ENCODE assay signal across 8 cellular contexts in the genomic region with DNA sequence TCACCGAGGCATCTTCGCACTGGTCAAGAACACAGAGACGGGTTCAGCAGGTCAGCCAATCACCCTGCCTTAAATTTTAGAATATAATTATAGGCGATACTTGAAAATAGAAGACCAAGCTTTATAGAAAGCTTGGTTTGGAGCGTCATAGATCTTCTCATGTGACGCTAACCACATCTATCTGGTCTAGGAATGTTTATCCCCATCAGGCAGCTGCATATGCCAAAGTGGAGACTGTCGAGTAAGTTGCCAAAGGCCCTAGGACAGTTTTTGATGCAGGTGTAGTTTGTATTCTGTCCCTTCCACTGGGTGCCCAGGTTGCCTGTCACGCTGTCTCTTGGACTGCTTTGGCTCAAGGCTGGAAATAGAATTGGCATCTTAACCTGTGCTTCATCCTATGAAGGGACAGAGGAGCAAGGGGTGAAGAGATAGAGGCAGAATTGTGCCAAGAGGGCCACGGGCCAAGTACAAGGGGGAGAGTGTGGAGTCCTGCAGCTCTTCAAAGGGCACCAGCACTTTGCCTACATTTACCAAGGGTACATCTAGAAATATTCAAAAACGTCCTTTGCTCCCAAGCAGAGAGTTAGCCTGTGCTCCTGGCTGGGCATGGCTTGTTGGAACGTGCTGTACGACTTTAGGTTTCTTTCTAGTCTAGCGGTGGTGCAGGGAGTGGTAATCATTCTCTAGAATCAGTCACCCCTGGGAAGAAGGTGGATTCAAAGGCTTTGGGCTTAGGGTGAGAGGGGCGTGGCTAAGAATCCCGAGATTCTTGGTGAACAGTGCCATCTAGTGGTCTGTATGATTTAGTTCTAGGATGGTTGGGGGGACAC. TPM values are rescaled to one million over a fixed set of nuclear protein-coding genes. Genes with fewer than 3 reads are reported as not detected.
DNase-seq lines count a peak whose midpoint lies in the region; ATAC-seq and TF ChIP-seq lines count a peak whose summit lies in the region.

No MANE protein-coding gene starts in this region.

- H4K20me1 ChIP-seq in GM23338 (replicated peaks; ENCODE audit: insufficient read depth) = no peaks in the 10 kb centered on the region

- H3K9me3 ChIP-seq in SJCRH30 (replicated peaks) = no peaks in the 10 kb centered on the region

- peak; percentile 89 for ATAC-seq in GM23338

- H3K4me2 ChIP-seq in GM23338 = no peak overlapping the region

- no peak overlapping the region for H3K27ac Mint-ChIP-seq in GM23338
- no peak overlapping the region for H3K27ac Mint-ChIP-seq in progenitor cell of endocrine pancreas

- H3K36me3 Mint-ChIP-seq in GM23338 (ENCODE audit: low read depth) (no peaks in the 10 kb centered on the region), progenitor cell of endocrine pancreas (ENCODE audit: insufficient read depth) (no peaks in the 10 kb centered on the region)

- peak overlapping the region; percentile 1 for H2AFZ ChIP-seq in GM23338

- H3K9me2 ChIP-seq in GM23338 (ENCODE audit: insufficient read depth) = no peaks in the 10 kb centered on the region

- DNase-seq in EL (peak; percentile 83), GM23338 (ENCODE audit: low spot score) (peak; percentile 98), MV-4-11 (lab: John Stamatoyannopoulos, UW) (peak; percentile 70), SJCRH30 (peak; percentile 74 to 95), globus pallidus (ENCODE audit: low spot score) (peak; percentile 77), progenitor cell of endocrine pancreas (ENCODE audit: low spot score, unreplicated experiment) (peak; percentile 47), mesenteric fat pad (ENCODE audit: low spot score) (no peak)
- peak; percentile 70 for DNase-seq in activated naive CD4-positive, alpha-beta T cell treated with Interleukin-2 at 50 U/mL for 16 hours

- peaks cover 7% of the 10 kb centered on the region; the same call in 1 of the 2 replicates for H3K27me3 ChIP-seq in GM23338 (ENCODE audit: insufficient read depth)
- no peaks in the 10 kb centered on the region for H3K27me3 ChIP-seq in SJCRH30

- H3K4me3 Mint-ChIP-seq in GM23338 (no peak overlapping the region), progenitor cell of endocrine pancreas (ENCODE audit: low read depth) (no peak overlapping the region)

- no peaks in the 10 kb centered on the region for H3K36me3 ChIP-seq in GM23338 (ENCODE audit: insufficient read depth)
- H3K36me3 ChIP-seq in SJCRH30 = no peaks in the 10 kb centered on the region

- peak; percentile 82 to 87 for TF ChIP-seq CTCF in GM23338 (conservative IDR thresholded peaks at IDR 0.05; ENCODE audit: low read depth in 2 of 2)
- TF ChIP-seq CTCF in progenitor cell of endocrine pancreas (IDR thresholded peaks at IDR 0.05; ENCODE audit: unreplicated experiment) = peak; percentile 72

- peaks cover 41% of the 10 kb centered on the region for H3K4me1 ChIP-seq in GM23338 (ENCODE audit: insufficient read depth)
- H3K4me1 ChIP-seq in SJCRH30 = peaks cover 32% of the 10 kb centered on the region

- H3K27me3 Mint-ChIP-seq in GM23338 (ENCODE audit: insufficient read depth, low read depth, poor library complexity) (peaks cover 5% of the 10 kb centered on the region), progenitor cell of endocrine pancreas (peaks cover 13% of the 10 kb centered on the region)

- no peak overlapping the region for H3K27ac ChIP-seq in GM23338 (ENCODE audit: low read depth)
- H3K27ac ChIP-seq in SJCRH30 = no peak overlapping the region

- no peaks in the 10 kb centered on the region for H3K79me2 ChIP-seq in GM23338 (replicated peaks; ENCODE audit: insufficient read depth)

- peaks cover 4% of the 10 kb centered on the region; the same call in 1 of the 2 replicates for H3F3A ChIP-seq in GM23338 (replicated peaks; ENCODE audit: low read depth)

- H3K4me3 ChIP-seq in GM23338 = no peak overlapping the region
- no peak overlapping the region for H3K4me3 ChIP-seq in SJCRH30

- H3K4me1 Mint-ChIP-seq in GM23338 (peaks cover 48% of the 10 kb centered on the region), progenitor cell of endocrine pancreas (ENCODE audit: low read depth) (peaks cover 24% of the 10 kb centered on the region)

- no peaks in the 10 kb centered on the region; the same call in 1 of the 3 replicates for H3K9me3 Mint-ChIP-seq in GM23338
- peaks cover 3% of the 10 kb centered on the region for H3K9me3 Mint-ChIP-seq in progenitor cell of endocrine pancreas (ENCODE audit: low read depth)

TF ChIP-seq in GM23338, 12 proteins besides CTCF, POLR2A, EP300 and RAD21 (continues in another document):
- no peak for TF ChIP-seq ZNF114 (CRISPR knock-in tag; IDR thresholded peaks at IDR 0.05)
- no peak for TF ChIP-seq POLR2AphosphoS5 (IDR thresholded peaks at IDR 0.05; ENCODE audit: low read depth)
- no peak for TF ChIP-seq CREB1 (CRISPR knock-in tag; IDR thresholded peaks at IDR 0.05; ENCODE audit: low read depth)
- TF ChIP-seq STAT1 (IDR thresholded peaks at IDR 0.05; ENCODE audit: unreplicated experiment) = no peak
- no peak for TF ChIP-seq NANOG (IDR thresholded peaks at IDR 0.05; ENCODE audit: borderline replicate concordance)
- TF ChIP-seq, protein P1, sequence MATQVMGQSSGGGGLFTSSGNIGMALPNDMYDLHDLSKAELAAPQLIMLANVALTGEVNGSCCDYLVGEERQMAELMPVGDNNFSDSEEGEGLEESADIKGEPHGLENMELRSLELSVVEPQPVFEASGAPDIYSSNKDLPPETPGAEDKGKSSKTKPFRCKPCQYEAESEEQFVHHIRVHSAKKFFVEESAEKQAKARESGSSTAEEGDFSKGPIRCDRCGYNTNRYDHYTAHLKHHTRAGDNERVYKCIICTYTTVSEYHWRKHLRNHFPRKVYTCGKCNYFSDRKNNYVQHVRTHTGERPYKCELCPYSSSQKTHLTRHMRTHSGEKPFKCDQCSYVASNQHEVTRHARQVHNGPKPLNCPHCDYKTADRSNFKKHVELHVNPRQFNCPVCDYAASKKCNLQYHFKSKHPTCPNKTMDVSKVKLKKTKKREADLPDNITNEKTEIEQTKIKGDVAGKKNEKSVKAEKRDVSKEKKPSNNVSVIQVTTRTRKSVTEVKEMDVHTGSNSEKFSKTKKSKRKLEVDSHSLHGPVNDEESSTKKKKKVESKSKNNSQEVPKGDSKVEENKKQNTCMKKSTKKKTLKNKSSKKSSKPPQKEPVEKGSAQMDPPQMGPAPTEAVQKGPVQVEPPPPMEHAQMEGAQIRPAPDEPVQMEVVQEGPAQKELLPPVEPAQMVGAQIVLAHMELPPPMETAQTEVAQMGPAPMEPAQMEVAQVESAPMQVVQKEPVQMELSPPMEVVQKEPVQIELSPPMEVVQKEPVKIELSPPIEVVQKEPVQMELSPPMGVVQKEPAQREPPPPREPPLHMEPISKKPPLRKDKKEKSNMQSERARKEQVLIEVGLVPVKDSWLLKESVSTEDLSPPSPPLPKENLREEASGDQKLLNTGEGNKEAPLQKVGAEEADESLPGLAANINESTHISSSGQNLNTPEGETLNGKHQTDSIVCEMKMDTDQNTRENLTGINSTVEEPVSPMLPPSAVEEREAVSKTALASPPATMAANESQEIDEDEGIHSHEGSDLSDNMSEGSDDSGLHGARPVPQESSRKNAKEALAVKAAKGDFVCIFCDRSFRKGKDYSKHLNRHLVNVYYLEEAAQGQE (IDR thresholded peaks at IDR 0.05; ENCODE audit: unreplicated experiment) = no peak
- no peak for TF ChIP-seq EZH2phosphoT487 (IDR thresholded peaks at IDR 0.05; ENCODE audit: unreplicated experiment)
- TF ChIP-seq, protein P2, sequence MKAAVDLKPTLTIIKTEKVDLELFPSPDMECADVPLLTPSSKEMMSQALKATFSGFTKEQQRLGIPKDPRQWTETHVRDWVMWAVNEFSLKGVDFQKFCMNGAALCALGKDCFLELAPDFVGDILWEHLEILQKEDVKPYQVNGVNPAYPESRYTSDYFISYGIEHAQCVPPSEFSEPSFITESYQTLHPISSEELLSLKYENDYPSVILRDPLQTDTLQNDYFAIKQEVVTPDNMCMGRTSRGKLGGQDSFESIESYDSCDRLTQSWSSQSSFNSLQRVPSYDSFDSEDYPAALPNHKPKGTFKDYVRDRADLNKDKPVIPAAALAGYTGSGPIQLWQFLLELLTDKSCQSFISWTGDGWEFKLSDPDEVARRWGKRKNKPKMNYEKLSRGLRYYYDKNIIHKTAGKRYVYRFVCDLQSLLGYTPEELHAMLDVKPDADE (IDR thresholded peaks at IDR 0.05) = no peak

RNA-seq across cellular contexts. Expression of a gene that starts 5.3 kb away (rescaled TPM):
- total RNA-seq in GM23338 (2014; rRNA removed; shearing (Covaris generic)) = 29.3 and 30.1 TPM in 2 replicates
- 21.8 and 24.1 TPM in 2 replicates for polyA plus RNA-seq in GM23338 (2016; fragmentation: Nextera tagmentation; extraction: Ambion mirVana)
- total RNA-seq in SJCRH30 (2014; rRNA removed; shearing (Covaris generic)) = 19.0 and 25.8 TPM in 2 replicates
- total RNA-seq in progenitor cell of endocrine pancreas (53.5 and 54.3 TPM in 2 replicates), mesenteric fat pad (124 TPM)

RNA-seq across cellular contexts. Expression of a gene that starts 49.6 kb away (rescaled TPM):
- 100 and 106 TPM in 2 replicates for total RNA-seq in GM23338 (2014; rRNA removed; shearing (Covaris generic))
- 67.0 and 90.1 TPM in 2 replicates for polyA plus RNA-seq in GM23338 (2016; fragmentation: Nextera tagmentation; extraction: Ambion mirVana)
- 407 and 454 TPM in 2 replicates for total RNA-seq in SJCRH30 (2014; rRNA removed; shearing (Covaris generic))
- total RNA-seq in progenitor cell of endocrine pancreas (336 and 337 TPM in 2 replicates), mesenteric fat pad (470 TPM)
